15 cellular contexts compared by ENCODE assay signal in genomic region chr10:132363376-132363775, GRCh38. TPM values are rescaled to one million over a fixed set of nuclear protein-coding genes. Genes with fewer than 3 reads are reported as not detected.
A peak's percentile ranks its signal among the peaks of the same experiment; 100 is the strongest.
DNase-seq lines count a peak whose midpoint lies in the region; ATAC-seq and TF ChIP-seq lines count a peak whose summit lies in the region.
"Had no signal": no experiment of that assay in that cellular context is flagged by ENCODE, and none has a peak within 500 bp of the region (broad histone marks: within the 10 kb centered on the region; RNA-seq: fewer than 3 reads in every experiment).

No MANE protein-coding gene starts in this region.

- H3K36me3 Mint-ChIP-seq in chondrocyte (ENCODE audit: low read depth) = peaks cover 26% of the 10 kb centered on the region
- H3K36me3 Mint-ChIP-seq in activated CD4-positive, alpha-beta T cell treated with anti-CD3 and anti-CD28 coated beads, Interleukin-2, amount 10 ng/mL, durations not matched to agents 7 days and 5 days (ENCODE audit: low read depth) = no peaks in the 10 kb centered on the region

- DNase-seq in Right ventricle myocardium inferior (ENCODE audit: missing footprints) (peak; percentile 43), left ventricle myocardium superior (no peak), chondrocyte (ENCODE audit: low spot score) (peak; percentile 73), lower lobe of right lung (peak; percentile 41), suprapubic skin (ENCODE audit: low spot score in 2 of 2) (peak; percentile 45 to 65), SIG-M5 (lab: John Stamatoyannopoulos, UW) (no peak)
- DNase-seq in activated CD4-positive, alpha-beta T cell treated with anti-CD3 and anti-CD28 coated beads, Interleukin-2, amount 10 ng/mL, durations not matched to agents 7 days and 5 days = no peak
- DNase-seq: AML-193, NCI-H1417, NCI-H1930, NCI-H2171 treated with DMSO at 0.1 percent for 48 hours, NCI-H524 had no signal

- no peaks in the 10 kb centered on the region for H3K27me3 Mint-ChIP-seq in chondrocyte (ENCODE audit: low read depth)
- H3K27me3 Mint-ChIP-seq in activated CD4-positive, alpha-beta T cell treated with anti-CD3 and anti-CD28 coated beads, Interleukin-2, amount 10 ng/mL, durations not matched to agents 7 days and 5 days = no peaks in the 10 kb centered on the region

- no peak overlapping the region for H3K27ac ChIP-seq in lower lobe of right lung
- no peak overlapping the region for H3K27ac ChIP-seq in suprapubic skin

- no peak overlapping the region for H3K4me3 Mint-ChIP-seq in chondrocyte (ENCODE audit: unreplicated experiment)
- H3K4me3 Mint-ChIP-seq in activated CD4-positive, alpha-beta T cell treated with anti-CD3 and anti-CD28 coated beads, Interleukin-2, amount 10 ng/mL, durations not matched to agents 7 days and 5 days = no peak overlapping the region

- H3K4me1 ChIP-seq in lower lobe of right lung = no peaks in the 10 kb centered on the region
- H3K4me1 ChIP-seq in suprapubic skin = no peaks in the 10 kb centered on the region
- H3K4me1 ChIP-seq: Caco-2, HAP-1 had no signal

- POLR2A ChIA-PET in activated CD4-positive, alpha-beta T cell treated with anti-CD3 and anti-CD28 coated beads, Interleukin-2, amount 10 ng/mL, durations not matched to agents 7 days and 5 days (lab: Charles Lee) = no interaction called here

- 98% methylated on average over 6 of the region's 15 CpGs for WGBS in suprapubic skin

- no peak for TF ChIP-seq EP300 in suprapubic skin (IDR thresholded peaks at IDR 0.05)

- TF ChIP-seq CTCF in chondrocyte (IDR thresholded peaks at IDR 0.05) (no peak), lower lobe of right lung (IDR thresholded peaks at IDR 0.05) (no peak), suprapubic skin (IDR thresholded peaks at IDR 0.05) (no peak)

- CTCF ChIA-PET in activated CD4-positive, alpha-beta T cell treated with anti-CD3 and anti-CD28 coated beads, Interleukin-2, amount 10 ng/mL, durations not matched to agents 7 days and 5 days (lab: Charles Lee) = no interaction called here

- no peak overlapping the region for H3K27ac Mint-ChIP-seq in chondrocyte (ENCODE audit: unreplicated experiment)
- no peak overlapping the region for H3K27ac Mint-ChIP-seq in activated CD4-positive, alpha-beta T cell treated with anti-CD3 and anti-CD28 coated beads, Interleukin-2, amount 10 ng/mL, durations not matched to agents 7 days and 5 days

- H3K36me3 ChIP-seq in lower lobe of right lung (peaks cover 23% of the 10 kb centered on the region), suprapubic skin (peaks cover 29% of the 10 kb centered on the region)
- H3K36me3 ChIP-seq: HAP-1 had no signal

- H3K9me3 ChIP-seq in lower lobe of right lung (no peaks in the 10 kb centered on the region), suprapubic skin (no peaks in the 10 kb centered on the region)
- H3K9me3 ChIP-seq: Caco-2, HAP-1 had no signal

- no peaks in the 10 kb centered on the region for H3K27me3 ChIP-seq in lower lobe of right lung (ENCODE audit: low read depth)
- H3K27me3 ChIP-seq in suprapubic skin = no peaks in the 10 kb centered on the region

- intact Hi-C loops in Right ventricle myocardium inferior (cut with DNase I) (no loop called here), left ventricle myocardium superior (cut with micrococcal nuclease) (no loop called here), lower lobe of right lung (cut with DNase I) (no loop called here)

- no peak overlapping the region for H3K4me3 ChIP-seq in lower lobe of right lung
- no peak overlapping the region for H3K4me3 ChIP-seq in suprapubic skin
- H3K4me3 ChIP-seq: HAP-1 had no signal

- ATAC-seq in Right ventricle myocardium inferior = no peak
- no peak for ATAC-seq in left ventricle myocardium superior
- no peak for ATAC-seq in lower lobe of right lung
- ATAC-seq in HG02973 (IDR thresholded peaks at IDR 0.05; ENCODE audit: unreplicated experiment) = no peak

- TF ChIP-seq POLR2A in suprapubic skin (IDR thresholded peaks at IDR 0.05) = no peak

- peaks cover 9% of the 10 kb centered on the region for H3K9me3 Mint-ChIP-seq in chondrocyte (ENCODE audit: low read depth)
- H3K9me3 Mint-ChIP-seq in activated CD4-positive, alpha-beta T cell treated with anti-CD3 and anti-CD28 coated beads, Interleukin-2, amount 10 ng/mL, durations not matched to agents 7 days and 5 days = no peaks in the 10 kb centered on the region

- no peaks in the 10 kb centered on the region for H3K4me1 Mint-ChIP-seq in chondrocyte (ENCODE audit: low read depth)
- H3K4me1 Mint-ChIP-seq in activated CD4-positive, alpha-beta T cell treated with anti-CD3 and anti-CD28 coated beads, Interleukin-2, amount 10 ng/mL, durations not matched to agents 7 days and 5 days = no peaks in the 10 kb centered on the region

RNA-seq across cellular contexts. Expression of gene LRRC27, which starts 31.4 kb away (rescaled TPM):
- 4.2 TPM for total RNA-seq in Right ventricle myocardium inferior
- 3.2 TPM for total RNA-seq in left ventricle myocardium superior
- total RNA-seq in chondrocyte = 10.2 to 14.4 TPM (median 13.2 TPM) in 3 replicates
- total RNA-seq in lower lobe of right lung = 15.5 TPM
- 10 to 100 TPM in 1 of 4 donors, 1 to 10 TPM in 3; 6.6 to 13.1 (median 7.1) TPM for total RNA-seq in suprapubic skin
- total RNA-seq in activated CD4-positive, alpha-beta T cell treated with anti-CD3 and anti-CD28 coated beads, Interleukin-2, amount 10 ng/mL, durations not matched to agents 7 days and 5 days = 1 to 10 TPM; 4.4 to 6.1 TPM

RNA-seq across cellular contexts. Expression of gene PWWP2B, which starts 33.6 kb away (rescaled TPM):
- total RNA-seq in Right ventricle myocardium inferior (22.3 TPM), left ventricle myocardium superior (19.9 TPM), chondrocyte (9.9 to 13.9 TPM (median 13.2 TPM) in 3 replicates), lower lobe of right lung (25.2 TPM), suprapubic skin (10 to 100 TPM; 15.2 to 19.4 (median 18.3) TPM)
- 1 to 10 TPM; 8.1 to 9.3 TPM for total RNA-seq in activated CD4-positive, alpha-beta T cell treated with anti-CD3 and anti-CD28 coated beads, Interleukin-2, amount 10 ng/mL, durations not matched to agents 7 days and 5 days

RNA-seq across cellular contexts. Expression of gene STK32C, which starts 55.6 kb away (rescaled TPM):
- 7.0 TPM for total RNA-seq in Right ventricle myocardium inferior
- total RNA-seq in left ventricle myocardium superior = 4.9 TPM
- 15.8 to 17.9 TPM (median 17.2 TPM) in 3 replicates for total RNA-seq in chondrocyte
- total RNA-seq in lower lobe of right lung = 14.1 TPM
- total RNA-seq in suprapubic skin = 1 to 10 TPM; 1.3 to 5.6 (median 4.7) TPM
- 10 to 100 TPM; 11.1 to 15.2 TPM for total RNA-seq in activated CD4-positive, alpha-beta T cell treated with anti-CD3 and anti-CD28 coated beads, Interleukin-2, amount 10 ng/mL, durations not matched to agents 7 days and 5 days

Comparison
In these comparisons a context has a peak if more than half of its experiments do, and no peak if none do; other contexts are left out.
1. DNase-seq: peak in Right ventricle myocardium inferior (single experiment), chondrocyte (single experiment), lower lobe of right lung (single experiment) and suprapubic skin (2 of 2); none in left ventricle myocardium superior (single experiment), SIG-M5 (single experiment) and activated CD4-positive, alpha-beta T cell treated with anti-CD3 and anti-CD28 coated beads, Interleukin-2, amount 10 ng/mL, durations not matched to agents 7 days and 5 days (single experiment).